8 cellular contexts compared by ENCODE assay signal in genomic region chr2:26961603-26962184, GRCh38. TPM values are rescaled to one million over a fixed set of nuclear protein-coding genes. Genes with fewer than 3 reads are reported as not detected.
A peak's percentile ranks its signal among the peaks of the same experiment; 100 is the strongest.
DNase-seq lines count a peak whose midpoint lies in the region; ATAC-seq and TF ChIP-seq lines count a peak whose summit lies in the region.

No MANE protein-coding gene starts in this region.

- H3K36me3 ChIP-seq in prostate gland (no peaks in the 10 kb centered on the region), aorta (ENCODE audit: control insufficient read depth in 1 of 2, insufficient read depth in 2 of 2, low read length in 1 of 2) (no peaks in the 10 kb centered on the region)

- H3K4me3 ChIP-seq in prostate gland: no peak overlapping the region
- H3K4me3 ChIP-seq in aorta (ENCODE audit: low read length in 2 of 2): no peak overlapping the region

- no peaks in the 10 kb centered on the region for H3K4me1 ChIP-seq in prostate gland (replicated peaks)
- H3K4me1 ChIP-seq in aorta (ENCODE audit: control insufficient read depth in 1 of 2, insufficient read depth in 2 of 2, low read length in 2 of 2): no peaks in the 10 kb centered on the region

- intact Hi-C loops in cardiac septum (cut with DNase I) (loop anchor here (1.0 to 2.0 kb wide), 2 partner anchors 56 to 121 kb away; no protein-coding TSS in a partner anchor), prostate gland (cut with DNase I) (loop anchor here (2.0 to 10.0 kb wide), 3 partner anchors 55 to 323 kb away; partner anchors contain the start of genes KHK and TRIM54), aorta (cut with DNase I) (loop anchor here (1.0 to 10.0 kb wide), 4 partner anchors 56 to 323 kb away; partner anchors contain the start of genes TRIM54 (in 2 of the 2) and KHK (in 1 of the 2))

- H3K27me3 Mint-ChIP-seq in activated naive CD8-positive, alpha-beta T cell treated with anti-CD3 and anti-CD28 coated beads, Interleukin-2, amount 10 ng/mL, durations not matched to agents 7 days and 5 days: peaks cover 24% of the 10 kb centered on the region

- H3K9me3 Mint-ChIP-seq in activated naive CD8-positive, alpha-beta T cell treated with anti-CD3 and anti-CD28 coated beads, Interleukin-2, amount 10 ng/mL, durations not matched to agents 7 days and 5 days: no peaks in the 10 kb centered on the region

- POLR2A ChIA-PET in activated naive CD8-positive, alpha-beta T cell treated with anti-CD3 and anti-CD28 coated beads, Interleukin-2, amount 10 ng/mL, durations not matched to agents 7 days and 5 days (lab: Charles Lee): no interaction called here

- peak; percentile 87 for ATAC-seq in activated naive CD8-positive, alpha-beta T cell treated with anti-CD3 and anti-CD28 coated beads, Interleukin-2, amount 10 ng/mL, durations not matched to agents 7 days and 5 days (ENCODE audit: low read depth)
- peak; percentile 94 for ATAC-seq in aorta (ENCODE audit: low FRiP score)
- no peak for ATAC-seq in GM18519 (IDR thresholded peaks at IDR 0.05; ENCODE audit: low FRiP score, unreplicated experiment)

- H3K27ac ChIP-seq in prostate gland: no peak overlapping the region
- no peak overlapping the region for H3K27ac ChIP-seq in aorta (ENCODE audit: low read depth in 1 of 2, low read length in 2 of 2)

- TF ChIP-seq CTCF in GM12872 (IDR thresholded peaks at IDR 0.05; ENCODE audit: insufficient read depth, low read depth, low read length) (peak; percentile 94), prostate gland (IDR thresholded peaks at IDR 0.05) (peak; percentile 90 to 97 (median 94))

- H3K27ac Mint-ChIP-seq in activated naive CD8-positive, alpha-beta T cell treated with anti-CD3 and anti-CD28 coated beads, Interleukin-2, amount 10 ng/mL, durations not matched to agents 7 days and 5 days: no peak overlapping the region

- H3K27me3 ChIP-seq in prostate gland (replicated peaks; ENCODE audit: insufficient read depth) (peaks cover 5% of the 10 kb centered on the region), aorta (ENCODE audit: control insufficient read depth in 1 of 2, insufficient read depth in 2 of 2, low read length in 1 of 2) (no peaks in the 10 kb centered on the region)

- no peak for TF ChIP-seq POLR2A in prostate gland (IDR thresholded peaks at IDR 0.05)

- H3K4me3 Mint-ChIP-seq in activated naive CD8-positive, alpha-beta T cell treated with anti-CD3 and anti-CD28 coated beads, Interleukin-2, amount 10 ng/mL, durations not matched to agents 7 days and 5 days: no peak overlapping the region

- H3K9me3 ChIP-seq in prostate gland (no peaks in the 10 kb centered on the region), aorta (ENCODE audit: control insufficient read depth, low read length) (no peaks in the 10 kb centered on the region)

- 17% methylated on average over 15 of the region's 15 CpGs for WGBS in prostate gland
- WGBS in aorta, 2 donors: 5 to 9% methylated on average over 15 of the region's 15 CpGs

- DNase-seq in NCI-H128 (lab: John Stamatoyannopoulos, UW; ENCODE audit: unreplicated experiment) (peak; percentile 69), SKM-1 (lab: John Stamatoyannopoulos, UW; ENCODE audit: unreplicated experiment) (peak; percentile 67), cardiac septum (ENCODE audit: low spot score) (peak; percentile 88), prostate gland (ENCODE audit: low spot score) (peak; percentile 78), aorta (peak; percentile 79 to 93)
- DNase-seq in activated naive CD8-positive, alpha-beta T cell treated with anti-CD3 and anti-CD28 coated beads, Interleukin-2, amount 10 ng/mL, durations not matched to agents 7 days and 5 days: peak; percentile 78

- H3K36me3 Mint-ChIP-seq in activated naive CD8-positive, alpha-beta T cell treated with anti-CD3 and anti-CD28 coated beads, Interleukin-2, amount 10 ng/mL, durations not matched to agents 7 days and 5 days: no peaks in the 10 kb centered on the region

- peaks cover 4% of the 10 kb centered on the region for H3K4me1 Mint-ChIP-seq in activated naive CD8-positive, alpha-beta T cell treated with anti-CD3 and anti-CD28 coated beads, Interleukin-2, amount 10 ng/mL, durations not matched to agents 7 days and 5 days

RNA-seq across cellular contexts. Expression of gene MAPRE3, which starts 8.7 kb away (rescaled TPM):
- 1 to 10 TPM; 1.9 to 2.0 TPM for total RNA-seq in activated naive CD8-positive, alpha-beta T cell treated with anti-CD3 and anti-CD28 coated beads, Interleukin-2, amount 10 ng/mL, durations not matched to agents 7 days and 5 days
- 43.1 TPM for total RNA-seq in cardiac septum
- total RNA-seq in prostate gland: 10 to 100 TPM; 12.0 to 28.9 TPM
- 10 to 100 TPM; 15.9 to 16.1 TPM for total RNA-seq in aorta
- polyA plus RNA-seq in aorta: 10 to 100 TPM in 1 of 2 donors, 1 to 10 TPM in 1; 7.9 to 26.7 TPM

Comparison
In these comparisons a context has a peak if more than half of its experiments do, and no peak if none do; other contexts are left out.
1. RNA of gene MAPRE3, which starts 8.7 kb away (total RNA-seq): 43.1 TPM in cardiac septum (single experiment), 12.0 to 28.9 TPM in prostate gland and 15.9 to 16.1 TPM in aorta; 1.9 to 2.0 TPM in activated naive CD8-positive, alpha-beta T cell treated with anti-CD3 and anti-CD28 coated beads, Interleukin-2, amount 10 ng/mL, durations not matched to agents 7 days and 5 days; every median in the first group is over 4 times any median in the second.
2. Peak in every context shown above with its lines, with median percentiles within 50 percentile points of each other: DNase-seq.